1 cellular context compared by ENCODE assay signal in genomic region chr1:100928128-100928527, GRCh38.
TF ChIP-seq lines count a peak whose summit lies in the region.

No MANE protein-coding gene starts in this region.

TF ChIP-seq in HCT116, 20 proteins besides CTCF, POLR2A, EP300 and RAD21 (continued from another document):
- TF ChIP-seq REST (IDR thresholded peaks at IDR 0.05; ENCODE audit: low read depth) (no peak), SIN3A (IDR thresholded peaks at IDR 0.05; ENCODE audit: low read depth) (no peak), SRF (IDR thresholded peaks at IDR 0.05; ENCODE audit: low read depth) (no peak), YY1 (IDR thresholded peaks at IDR 0.05; ENCODE audit: extremely low read depth, insufficient replicate concordance, low read depth, low read length) (no peak), SP1 (IDR thresholded peaks at IDR 0.05; ENCODE audit: low read depth) (no peak), EZH2phosphoT487 (IDR thresholded peaks at IDR 0.05; ENCODE audit: borderline replicate concordance) (no peak), FOSL1 (IDR thresholded peaks at IDR 0.05; ENCODE audit: low read depth) (no peak), EGR1 (IDR thresholded peaks at IDR 0.05; ENCODE audit: low read depth) (no peak), TCF7L2 (IDR thresholded peaks at IDR 0.05; ENCODE audit: borderline replicate concordance, extremely low read depth, insufficient read depth, insufficient read length) (no peak), ATF3 (IDR thresholded peaks at IDR 0.05) (no peak)
